ENCODE assay signal across 19 cellular contexts in genomic region chr1:19325368-19325957, GRCh38.
"Had no signal": no experiment of that assay in that cellular context is flagged by ENCODE, and none has a peak within 500 bp of the region (broad histone marks: within the 10 kb centered on the region; RNA-seq: fewer than 3 reads in every experiment).

No MANE protein-coding gene starts in this region.

- H3K4me1 ChIP-seq: ascending aorta, gastrocnemius medialis, left ventricle myocardium inferior, tibial artery, vagina had no signal

- ATAC-seq: activated CD8-positive, alpha-beta memory T cell treated with anti-CD3 and anti-CD28 coated beads, Interleukin-2, amount 10 ng/mL, durations not matched to agents 7 days and 5 days; gastrocnemius medialis; stimulated activated naive CD8-positive, alpha-beta T cell treated with anti-CD3 and anti-CD28 coated beads, Interleukin-15, Interleukin-2, amounts not matched to agents 100 U/mL and 50 U/mL, for 24 hours had no signal

- H3K4me3 Mint-ChIP-seq: activated CD4-positive, alpha-beta memory T cell treated with anti-CD3 and anti-CD28 coated beads, Interleukin-2, amount 10 ng/mL, durations not matched to agents 7 days and 5 days; activated CD8-positive, alpha-beta memory T cell treated with anti-CD3 and anti-CD28 coated beads, Interleukin-2, amount 10 ng/mL, durations not matched to agents 7 days and 5 days; activated naive CD4-positive, alpha-beta T cell treated with anti-CD3 and anti-CD28 coated beads for 36 hours had no signal

- H3K4me1 Mint-ChIP-seq: activated CD4-positive, alpha-beta memory T cell treated with anti-CD3 and anti-CD28 coated beads, Interleukin-2, amount 10 ng/mL, durations not matched to agents 7 days and 5 days; activated CD8-positive, alpha-beta memory T cell treated with anti-CD3 and anti-CD28 coated beads, Interleukin-2, amount 10 ng/mL, durations not matched to agents 7 days and 5 days had no signal

- DNase-seq: activated CD4-positive, alpha-beta memory T cell treated with anti-CD3 and anti-CD28 coated beads, Interleukin-2, amount 10 ng/mL, durations not matched to agents 7 days and 5 days; activated CD4-positive, alpha-beta T cell treated with anti-CD3 and anti-CD28 coated beads for 48 hours; activated CD4-positive, CD25-positive, alpha-beta regulatory T cell; activated CD8-positive, alpha-beta memory T cell treated with anti-CD3 and anti-CD28 coated beads, Interleukin-2, amount 10 ng/mL, durations not matched to agents 7 days and 5 days; activated naive CD4-positive, alpha-beta T cell treated with anti-CD3 and anti-CD28 coated beads for 36 hours; activated T-cell treated with anti-CD3 and anti-CD28 coated beads, Interleukin-2, amount 50 U/mL, for 1 hour; gastrocnemius medialis; head of caudate nucleus; left ventricle myocardium inferior; occipital lobe; stimulated activated CD4-positive, alpha-beta T cell treated with anti-CD3 and anti-CD28 coated beads, Interleukin-12 subunit alpha, Interleukin-12 subunit beta, amount 100 ng/mL, for 4 hours; stimulated activated CD4-positive, alpha-beta T cell treated with anti-CD3 and anti-CD28 coated beads, Interleukin-1b, Interleukin-23, amount 100 ng/mL, for 48 hours; stimulated activated CD8-positive, alpha-beta memory T cell treated with anti-CD3 and anti-CD28 coated beads, Interleukin-4, amount 100 ng/mL, for 48 hours; stimulated activated naive CD8-positive, alpha-beta T cell treated with anti-CD3 and anti-CD28 coated beads, Interleukin-15, Interleukin-2, amounts not matched to agents 100 U/mL and 50 U/mL, for 24 hours; T-helper 2 cell; tibial artery had no signal

- H3K27me3 ChIP-seq: ascending aorta, gastrocnemius medialis, tibial artery, vagina had no signal

- H3K27ac ChIP-seq: ascending aorta, coronary artery, gastrocnemius medialis, left ventricle myocardium inferior, tibial artery, vagina had no signal

- H3K27ac Mint-ChIP-seq: activated CD4-positive, alpha-beta memory T cell treated with anti-CD3 and anti-CD28 coated beads, Interleukin-2, amount 10 ng/mL, durations not matched to agents 7 days and 5 days; activated CD8-positive, alpha-beta memory T cell treated with anti-CD3 and anti-CD28 coated beads, Interleukin-2, amount 10 ng/mL, durations not matched to agents 7 days and 5 days; activated naive CD4-positive, alpha-beta T cell treated with anti-CD3 and anti-CD28 coated beads for 36 hours had no signal

- H3K9me3 Mint-ChIP-seq: activated CD4-positive, alpha-beta memory T cell treated with anti-CD3 and anti-CD28 coated beads, Interleukin-2, amount 10 ng/mL, durations not matched to agents 7 days and 5 days; activated naive CD4-positive, alpha-beta T cell treated with anti-CD3 and anti-CD28 coated beads for 36 hours had no signal

- H3K27me3 Mint-ChIP-seq: activated CD4-positive, alpha-beta memory T cell treated with anti-CD3 and anti-CD28 coated beads, Interleukin-2, amount 10 ng/mL, durations not matched to agents 7 days and 5 days; activated CD8-positive, alpha-beta memory T cell treated with anti-CD3 and anti-CD28 coated beads, Interleukin-2, amount 10 ng/mL, durations not matched to agents 7 days and 5 days had no signal
